In the genomic region with DNA sequence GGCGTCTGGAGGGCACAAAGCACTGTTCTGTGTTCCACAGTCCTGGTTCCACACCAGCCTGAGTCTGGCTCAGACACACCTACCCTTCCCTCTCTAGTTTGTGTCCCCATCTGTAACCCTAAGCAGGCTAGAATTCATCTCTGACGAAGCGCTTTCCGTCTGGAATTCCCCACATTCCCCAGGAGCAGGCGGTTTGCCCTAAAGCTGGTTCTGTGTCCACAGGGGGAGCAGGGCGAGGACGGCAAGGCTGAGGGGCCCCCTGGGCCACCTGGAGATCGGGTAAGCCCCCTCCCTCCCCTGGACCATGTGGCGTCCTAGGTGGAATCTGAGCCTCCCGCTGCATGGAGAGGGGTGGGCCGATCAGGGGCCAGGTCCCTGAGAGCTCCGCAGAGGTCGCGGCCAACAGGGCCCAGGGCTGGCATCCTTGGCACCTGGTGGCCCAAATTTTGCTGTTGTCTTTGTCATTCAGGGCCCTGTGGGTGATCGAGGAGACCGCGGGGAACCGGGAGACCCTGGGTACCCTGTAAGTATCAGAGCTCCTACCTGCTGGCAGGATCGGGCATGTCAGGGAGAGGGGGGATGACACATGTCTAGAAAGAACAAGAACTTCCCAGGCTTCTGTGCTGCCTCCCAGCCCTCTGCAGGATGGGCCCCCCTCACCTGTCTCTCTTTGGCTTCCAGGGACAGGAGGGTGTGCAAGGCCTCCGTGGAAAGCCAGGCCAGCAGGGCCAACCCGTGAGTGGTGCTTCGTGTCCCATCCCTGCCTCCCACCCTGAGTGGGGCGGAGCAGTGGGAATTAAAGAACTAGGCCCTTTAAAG, we compare ENCODE assay signal across 10 cellular contexts. TPM values are rescaled to one million over a fixed set of nuclear protein-coding genes. Genes with fewer than 3 reads are reported as not detected.
DNase-seq lines count a peak whose midpoint lies in the region; TF ChIP-seq lines count a peak whose summit lies in the region.
"Had no signal": no experiment of that assay in that cellular context is flagged by ENCODE, and none has a peak within 500 bp of the region (broad histone marks: within the 10 kb centered on the region; RNA-seq: fewer than 3 reads in every experiment).

No MANE protein-coding gene starts in this region.

- no peak for TF ChIP-seq POLR2A in spleen (IDR thresholded peaks at IDR 0.05)

- H3K9me3 ChIP-seq in WERI-Rb-1 (ENCODE audit: severe bottlenecking) (no peaks in the 10 kb centered on the region), spleen (no peaks in the 10 kb centered on the region)

- peaks cover 0 to 15% (median 4%) of the 10 kb centered on the region in 6 donors for H3K4me1 ChIP-seq in spleen

- no peak overlapping the region for H3K4me3 ChIP-seq in WERI-Rb-1 (ENCODE audit: low read depth, low read length)
- H3K4me3 ChIP-seq in spleen: no peak overlapping the region

- TF ChIP-seq CTCF in WERI-Rb-1 (IDR thresholded peaks at IDR 0.05; ENCODE audit: low read depth, low read length) (no peak), spleen (IDR thresholded peaks at IDR 0.05 in 8 of 11, conservative IDR thresholded peaks at IDR 0.05 in 3 of 11) (no peak)

- H3K36me3 ChIP-seq in WERI-Rb-1 (peaks cover 45% of the 10 kb centered on the region), spleen (no peaks in the 10 kb centered on the region)

- intact Hi-C loops in spleen (cut with DNase I; ENCODE audit: low total_unique reads): no loop called here

- H3K27ac ChIP-seq in WERI-Rb-1 (peak overlapping the region; percentile 75), spleen (no peak overlapping the region)
- H3K27ac ChIP-seq: 22Rv1 had no signal

- DNase-seq in DMS53 (lab: John Stamatoyannopoulos, UW) (peak; percentile 60), DMS53 treated with DMSO at 0.1 percent for 48 hours (lab: John Stamatoyannopoulos, UW; ENCODE audit: unreplicated experiment) (no peak), WERI-Rb-1 (peak; percentile 63), iPS-NIHi11 (ENCODE audit: low spot score) (peak; percentile 48), spleen (peak; percentile 63), Kasumi-1 (lab: John Stamatoyannopoulos, UW) (no peak), GM19240 (ENCODE audit: insufficient read length, low spot score) (no peak), NOMO-1 treated with dmso at 0.1 percent for 144 hours (lab: John Stamatoyannopoulos, UW; ENCODE audit: unreplicated experiment) (no peak)
- DNase-seq: NCI-H187 had no signal

- H3K27me3 ChIP-seq in WERI-Rb-1 (ENCODE audit: insufficient read depth, low read depth, severe bottlenecking) (no peaks in the 10 kb centered on the region), spleen (replicated peaks in 1 of 7) (peaks cover 0 to 12% (median 0%) of the 10 kb centered on the region in 7 donors)

- WGBS in spleen, 5 donors: 68 to 78% (median 75%) methylated on average over 14 to 23 of the region's 23 CpGs

RNA-seq across cellular contexts. Expression of a gene that starts 34.5 kb away (rescaled TPM):
- total RNA-seq in spleen: 10 to 100 TPM in 2 of 7 donors, 1 to 10 TPM in 4, under 1 TPM in 1; 0.95 to 13.6 (median 6.2) TPM
- polyA plus RNA-seq in spleen: 1 to 10 TPM in 2 of 3 donors, under 1 TPM in 1; 0.99 to 2.0 (median 1.7) TPM

RNA-seq across cellular contexts. Expression of a gene that starts 41.2 kb away (rescaled TPM):
- under 1 TPM in 2 of 7 donors, not detected in 5; 0.57 to 0.93 TPM for total RNA-seq in spleen
- under 1 TPM in 2 of 3 donors, not detected in 1; 0.13 to 0.18 TPM for polyA plus RNA-seq in spleen

Comparison
In these comparisons a context has a peak if more than half of its experiments do, and no peak if none do; other contexts are left out.
1. DNase-seq: peak in DMS53 (single experiment), WERI-Rb-1 (single experiment), iPS-NIHi11 (single experiment) and spleen (single experiment); none in DMS53 treated with DMSO at 0.1 percent for 48 hours (single experiment), Kasumi-1 (0 of 2), GM19240 (single experiment) and NOMO-1 treated with dmso at 0.1 percent for 144 hours (single experiment).